Comparison of ENCODE assay signal across 1 cellular context in the genomic region with DNA sequence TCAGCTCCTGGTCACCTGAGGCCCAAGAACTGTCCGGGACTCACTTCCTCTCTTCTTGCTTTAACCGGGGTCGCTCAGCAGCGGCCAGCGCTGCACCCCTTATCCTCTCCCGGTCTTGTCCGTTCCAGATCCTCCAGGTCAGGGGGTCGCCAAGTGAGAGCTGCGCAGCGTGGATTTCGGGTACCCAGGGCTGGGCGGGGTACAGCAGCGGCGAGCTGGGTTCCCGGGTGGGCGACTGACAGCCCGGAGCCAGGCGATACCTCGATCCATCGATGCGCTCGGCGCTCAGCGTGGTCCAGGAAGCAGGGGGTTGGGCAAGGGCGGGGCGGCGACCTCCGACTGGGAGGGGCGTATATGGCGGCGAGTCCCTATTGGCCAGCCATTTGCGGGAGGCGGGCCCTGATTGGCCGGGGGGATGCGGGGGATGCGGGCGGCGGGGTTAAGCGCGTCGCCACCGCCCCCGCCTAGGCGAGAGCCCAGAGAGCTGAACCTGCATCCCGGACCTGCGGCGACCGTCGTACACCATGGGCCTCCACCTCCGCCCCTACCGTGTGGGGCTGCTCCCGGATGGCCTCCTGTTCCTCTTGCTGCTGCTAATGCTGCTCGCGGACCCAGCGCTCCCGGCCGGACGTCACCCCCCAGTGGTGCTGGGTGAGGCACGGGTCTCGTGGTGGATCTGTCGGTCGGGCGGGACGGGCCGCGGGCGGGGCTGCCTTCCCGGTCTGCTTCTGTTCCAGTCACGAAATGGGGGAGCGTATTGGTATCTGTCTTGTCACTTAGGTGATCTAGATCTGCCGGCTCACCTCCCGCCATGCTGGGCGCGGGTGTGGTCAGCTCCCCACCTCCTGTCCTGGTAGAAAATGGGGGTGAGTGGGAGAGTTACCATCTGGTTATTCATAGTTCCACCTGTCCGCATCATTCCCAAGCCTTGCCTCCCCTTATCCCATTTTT.
TF ChIP-seq lines count a peak whose summit lies in the region.

A gene with protein sequence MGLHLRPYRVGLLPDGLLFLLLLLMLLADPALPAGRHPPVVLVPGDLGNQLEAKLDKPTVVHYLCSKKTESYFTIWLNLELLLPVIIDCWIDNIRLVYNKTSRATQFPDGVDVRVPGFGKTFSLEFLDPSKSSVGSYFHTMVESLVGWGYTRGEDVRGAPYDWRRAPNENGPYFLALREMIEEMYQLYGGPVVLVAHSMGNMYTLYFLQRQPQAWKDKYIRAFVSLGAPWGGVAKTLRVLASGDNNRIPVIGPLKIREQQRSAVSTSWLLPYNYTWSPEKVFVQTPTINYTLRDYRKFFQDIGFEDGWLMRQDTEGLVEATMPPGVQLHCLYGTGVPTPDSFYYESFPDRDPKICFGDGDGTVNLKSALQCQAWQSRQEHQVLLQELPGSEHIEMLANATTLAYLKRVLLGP (plus strand): TSS at position 471 of the 951 bp plus-strand sequence. CDS start 54 bp downstream, at position 525.

TF ChIP-seq in HepG2, 621 proteins besides CTCF, POLR2A, EP300 and RAD21 (continued from another document and continues in another):
- TF ChIP-seq ZNF382 (CRISPR knock-in tag; IDR thresholded peaks at IDR 0.05; ENCODE audit: borderline replicate concordance) (no peak), RFX1 (IDR thresholded peaks at IDR 0.05) (no peak), PCBP2 (optimal IDR thresholded peaks at IDR 0.05; ENCODE audit: low read depth, low read length, poor library complexity, severe bottlenecking) (no peak), MYNN (CRISPR knock-in tag; IDR thresholded peaks at IDR 0.05; ENCODE audit: low read depth) (no peak), ZFX (CRISPR knock-in tag; IDR thresholded peaks at IDR 0.05; ENCODE audit: low read depth) (peak; percentile 87), PAX8 (CRISPR knock-in tag; IDR thresholded peaks at IDR 0.05; ENCODE audit: borderline replicate concordance) (no peak), THYN1 (CRISPR knock-in tag; IDR thresholded peaks at IDR 0.05; ENCODE audit: borderline replicate concordance, low read depth) (no peak), SALL2 (CRISPR knock-in tag; IDR thresholded peaks at IDR 0.05) (peak; percentile 93; the same call in 1 of the 2 replicates), ZNF160 (CRISPR knock-in tag; IDR thresholded peaks at IDR 0.05) (peak; percentile 77; the same call in 1 of the 2 replicates), FOSL2 (CRISPR knock-in tag; IDR thresholded peaks at IDR 0.05) (peak; percentile 16; the same call in 1 of the 2 replicates), MYC (CRISPR knock-in tag; IDR thresholded peaks at IDR 0.05; ENCODE audit: borderline replicate concordance) (peak; percentile 83), HIVEP1 (CRISPR knock-in tag; IDR thresholded peaks at IDR 0.05) (peak; percentile 81), REL (CRISPR knock-in tag; conservative IDR thresholded peaks at IDR 0.05) (peak; percentile 94), ZNF24 (IDR thresholded peaks at IDR 0.05) (no peak), ZBTB3 (CRISPR knock-in tag; IDR thresholded peaks at IDR 0.05; ENCODE audit: borderline replicate concordance, low read depth) (no peak), ZBTB42 (CRISPR knock-in tag; IDR thresholded peaks at IDR 0.05) (peak; percentile 74; the same call in 1 of the 2 replicates), ZNF232 (CRISPR knock-in tag; IDR thresholded peaks at IDR 0.05; ENCODE audit: borderline replicate concordance) (no peak), ZNF83 (CRISPR knock-in tag; IDR thresholded peaks at IDR 0.05; ENCODE audit: borderline replicate concordance) (no peak), SMAD3 (CRISPR knock-in tag; IDR thresholded peaks at IDR 0.05) (peak; percentile 55), NCOA1 (CRISPR knock-in tag; IDR thresholded peaks at IDR 0.05) (no peak), ZNF724P (CRISPR knock-in tag; IDR thresholded peaks at IDR 0.05; ENCODE audit: borderline replicate concordance) (peak; percentile 62; the same call in 1 of the 2 replicates), SSRP1 (CRISPR knock-in tag; IDR thresholded peaks at IDR 0.05) (no peak; the same call in 1 of the 2 replicates), GTF2F1 (IDR thresholded peaks at IDR 0.05; ENCODE audit: low read length) (no peak), DPF2 (CRISPR knock-in tag; IDR thresholded peaks at IDR 0.05; ENCODE audit: borderline replicate concordance, low read depth) (no peak), ZNF383 (CRISPR knock-in tag; IDR thresholded peaks at IDR 0.05; ENCODE audit: borderline replicate concordance) (no peak), GPN1 (CRISPR knock-in tag; IDR thresholded peaks at IDR 0.05; ENCODE audit: borderline replicate concordance) (no peak), ZNF816 (CRISPR knock-in tag; IDR thresholded peaks at IDR 0.05; ENCODE audit: borderline replicate concordance) (no peak), HNF4G (IDR thresholded peaks at IDR 0.05; ENCODE audit: borderline replicate concordance, low read depth, low read length) (no peak), HNF4G (CRISPR knock-in tag; IDR thresholded peaks at IDR 0.05; ENCODE audit: borderline replicate concordance, low read depth) (peak; percentile 69), ZNF256 (CRISPR knock-in tag; conservative IDR thresholded peaks at IDR 0.05) (0 out of 2 replicates have a peak, but pooled peaks have one; percentile 12), ZMYM2 (CRISPR knock-in tag; IDR thresholded peaks at IDR 0.05) (no peak), SALL1 (CRISPR knock-in tag; IDR thresholded peaks at IDR 0.05) (peak; percentile 48), ZNF274 (CRISPR knock-in tag; IDR thresholded peaks at IDR 0.05) (no peak), ZNF567 (CRISPR knock-in tag; IDR thresholded peaks at IDR 0.05; ENCODE audit: borderline replicate concordance) (peak; percentile 92)
- TF ChIP-seq, protein P1, sequence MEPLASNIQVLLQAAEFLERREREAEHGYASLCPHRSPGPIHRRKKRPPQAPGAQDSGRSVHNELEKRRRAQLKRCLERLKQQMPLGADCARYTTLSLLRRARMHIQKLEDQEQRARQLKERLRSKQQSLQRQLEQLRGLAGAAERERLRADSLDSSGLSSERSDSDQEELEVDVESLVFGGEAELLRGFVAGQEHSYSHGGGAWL (CRISPR knock-in tag; IDR thresholded peaks at IDR 0.05), result peak; percentile 72; the same call in 1 of the 2 replicates
- TF ChIP-seq, protein P2, sequence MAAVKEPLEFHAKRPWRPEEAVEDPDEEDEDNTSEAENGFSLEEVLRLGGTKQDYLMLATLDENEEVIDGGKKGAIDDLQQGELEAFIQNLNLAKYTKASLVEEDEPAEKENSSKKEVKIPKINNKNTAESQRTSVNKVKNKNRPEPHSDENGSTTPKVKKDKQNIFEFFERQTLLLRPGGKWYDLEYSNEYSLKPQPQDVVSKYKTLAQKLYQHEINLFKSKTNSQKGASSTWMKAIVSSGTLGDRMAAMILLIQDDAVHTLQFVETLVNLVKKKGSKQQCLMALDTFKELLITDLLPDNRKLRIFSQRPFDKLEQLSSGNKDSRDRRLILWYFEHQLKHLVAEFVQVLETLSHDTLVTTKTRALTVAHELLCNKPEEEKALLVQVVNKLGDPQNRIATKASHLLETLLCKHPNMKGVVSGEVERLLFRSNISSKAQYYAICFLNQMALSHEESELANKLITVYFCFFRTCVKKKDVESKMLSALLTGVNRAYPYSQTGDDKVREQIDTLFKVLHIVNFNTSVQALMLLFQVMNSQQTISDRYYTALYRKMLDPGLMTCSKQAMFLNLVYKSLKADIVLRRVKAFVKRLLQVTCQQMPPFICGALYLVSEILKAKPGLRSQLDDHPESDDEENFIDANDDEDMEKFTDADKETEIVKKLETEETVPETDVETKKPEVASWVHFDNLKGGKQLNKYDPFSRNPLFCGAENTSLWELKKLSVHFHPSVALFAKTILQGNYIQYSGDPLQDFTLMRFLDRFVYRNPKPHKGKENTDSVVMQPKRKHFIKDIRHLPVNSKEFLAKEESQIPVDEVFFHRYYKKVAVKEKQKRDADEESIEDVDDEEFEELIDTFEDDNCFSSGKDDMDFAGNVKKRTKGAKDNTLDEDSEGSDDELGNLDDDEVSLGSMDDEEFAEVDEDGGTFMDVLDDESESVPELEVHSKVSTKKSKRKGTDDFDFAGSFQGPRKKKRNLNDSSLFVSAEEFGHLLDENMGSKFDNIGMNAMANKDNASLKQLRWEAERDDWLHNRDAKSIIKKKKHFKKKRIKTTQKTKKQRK (IDR thresholded peaks at IDR 0.05; ENCODE audit: low read length), result no peak
- TF ChIP-seq, protein P3, sequence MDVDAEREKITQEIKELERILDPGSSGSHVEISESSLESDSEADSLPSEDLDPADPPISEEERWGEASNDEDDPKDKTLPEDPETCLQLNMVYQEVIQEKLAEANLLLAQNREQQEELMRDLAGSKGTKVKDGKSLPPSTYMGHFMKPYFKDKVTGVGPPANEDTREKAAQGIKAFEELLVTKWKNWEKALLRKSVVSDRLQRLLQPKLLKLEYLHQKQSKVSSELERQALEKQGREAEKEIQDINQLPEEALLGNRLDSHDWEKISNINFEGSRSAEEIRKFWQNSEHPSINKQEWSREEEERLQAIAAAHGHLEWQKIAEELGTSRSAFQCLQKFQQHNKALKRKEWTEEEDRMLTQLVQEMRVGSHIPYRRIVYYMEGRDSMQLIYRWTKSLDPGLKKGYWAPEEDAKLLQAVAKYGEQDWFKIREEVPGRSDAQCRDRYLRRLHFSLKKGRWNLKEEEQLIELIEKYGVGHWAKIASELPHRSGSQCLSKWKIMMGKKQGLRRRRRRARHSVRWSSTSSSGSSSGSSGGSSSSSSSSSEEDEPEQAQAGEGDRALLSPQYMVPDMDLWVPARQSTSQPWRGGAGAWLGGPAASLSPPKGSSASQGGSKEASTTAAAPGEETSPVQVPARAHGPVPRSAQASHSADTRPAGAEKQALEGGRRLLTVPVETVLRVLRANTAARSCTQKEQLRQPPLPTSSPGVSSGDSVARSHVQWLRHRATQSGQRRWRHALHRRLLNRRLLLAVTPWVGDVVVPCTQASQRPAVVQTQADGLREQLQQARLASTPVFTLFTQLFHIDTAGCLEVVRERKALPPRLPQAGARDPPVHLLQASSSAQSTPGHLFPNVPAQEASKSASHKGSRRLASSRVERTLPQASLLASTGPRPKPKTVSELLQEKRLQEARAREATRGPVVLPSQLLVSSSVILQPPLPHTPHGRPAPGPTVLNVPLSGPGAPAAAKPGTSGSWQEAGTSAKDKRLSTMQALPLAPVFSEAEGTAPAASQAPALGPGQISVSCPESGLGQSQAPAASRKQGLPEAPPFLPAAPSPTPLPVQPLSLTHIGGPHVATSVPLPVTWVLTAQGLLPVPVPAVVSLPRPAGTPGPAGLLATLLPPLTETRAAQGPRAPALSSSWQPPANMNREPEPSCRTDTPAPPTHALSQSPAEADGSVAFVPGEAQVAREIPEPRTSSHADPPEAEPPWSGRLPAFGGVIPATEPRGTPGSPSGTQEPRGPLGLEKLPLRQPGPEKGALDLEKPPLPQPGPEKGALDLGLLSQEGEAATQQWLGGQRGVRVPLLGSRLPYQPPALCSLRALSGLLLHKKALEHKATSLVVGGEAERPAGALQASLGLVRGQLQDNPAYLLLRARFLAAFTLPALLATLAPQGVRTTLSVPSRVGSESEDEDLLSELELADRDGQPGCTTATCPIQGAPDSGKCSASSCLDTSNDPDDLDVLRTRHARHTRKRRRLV (CRISPR knock-in tag; IDR thresholded peaks at IDR 0.05), result peak; percentile 86; the same call in 1 of the 2 replicates
- TF ChIP-seq, protein P4, sequence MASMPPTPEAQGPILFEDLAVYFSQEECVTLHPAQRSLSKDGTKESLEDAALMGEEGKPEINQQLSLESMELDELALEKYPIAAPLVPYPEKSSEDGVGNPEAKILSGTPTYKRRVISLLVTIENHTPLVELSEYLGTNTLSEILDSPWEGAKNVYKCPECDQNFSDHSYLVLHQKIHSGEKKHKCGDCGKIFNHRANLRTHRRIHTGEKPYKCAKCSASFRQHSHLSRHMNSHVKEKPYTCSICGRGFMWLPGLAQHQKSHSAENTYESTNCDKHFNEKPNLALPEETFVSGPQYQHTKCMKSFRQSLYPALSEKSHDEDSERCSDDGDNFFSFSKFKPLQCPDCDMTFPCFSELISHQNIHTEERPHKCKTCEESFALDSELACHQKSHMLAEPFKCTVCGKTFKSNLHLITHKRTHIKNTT (CRISPR knock-in tag; IDR thresholded peaks at IDR 0.05), result no peak
- TF ChIP-seq, protein P5, sequence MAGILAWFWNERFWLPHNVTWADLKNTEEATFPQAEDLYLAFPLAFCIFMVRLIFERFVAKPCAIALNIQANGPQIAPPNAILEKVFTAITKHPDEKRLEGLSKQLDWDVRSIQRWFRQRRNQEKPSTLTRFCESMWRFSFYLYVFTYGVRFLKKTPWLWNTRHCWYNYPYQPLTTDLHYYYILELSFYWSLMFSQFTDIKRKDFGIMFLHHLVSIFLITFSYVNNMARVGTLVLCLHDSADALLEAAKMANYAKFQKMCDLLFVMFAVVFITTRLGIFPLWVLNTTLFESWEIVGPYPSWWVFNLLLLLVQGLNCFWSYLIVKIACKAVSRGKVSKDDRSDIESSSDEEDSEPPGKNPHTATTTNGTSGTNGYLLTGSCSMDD (CRISPR knock-in tag; IDR thresholded peaks at IDR 0.05), result no peak
- TF ChIP-seq, protein P6, sequence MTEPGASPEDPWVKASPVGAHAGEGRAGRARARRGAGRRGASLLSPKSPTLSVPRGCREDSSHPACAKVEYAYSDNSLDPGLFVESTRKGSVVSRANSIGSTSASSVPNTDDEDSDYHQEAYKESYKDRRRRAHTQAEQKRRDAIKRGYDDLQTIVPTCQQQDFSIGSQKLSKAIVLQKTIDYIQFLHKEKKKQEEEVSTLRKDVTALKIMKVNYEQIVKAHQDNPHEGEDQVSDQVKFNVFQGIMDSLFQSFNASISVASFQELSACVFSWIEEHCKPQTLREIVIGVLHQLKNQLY (CRISPR knock-in tag; IDR thresholded peaks at IDR 0.05), result peak; percentile 9; the same call in 1 of the 2 replicates
- TF ChIP-seq, protein P7, sequence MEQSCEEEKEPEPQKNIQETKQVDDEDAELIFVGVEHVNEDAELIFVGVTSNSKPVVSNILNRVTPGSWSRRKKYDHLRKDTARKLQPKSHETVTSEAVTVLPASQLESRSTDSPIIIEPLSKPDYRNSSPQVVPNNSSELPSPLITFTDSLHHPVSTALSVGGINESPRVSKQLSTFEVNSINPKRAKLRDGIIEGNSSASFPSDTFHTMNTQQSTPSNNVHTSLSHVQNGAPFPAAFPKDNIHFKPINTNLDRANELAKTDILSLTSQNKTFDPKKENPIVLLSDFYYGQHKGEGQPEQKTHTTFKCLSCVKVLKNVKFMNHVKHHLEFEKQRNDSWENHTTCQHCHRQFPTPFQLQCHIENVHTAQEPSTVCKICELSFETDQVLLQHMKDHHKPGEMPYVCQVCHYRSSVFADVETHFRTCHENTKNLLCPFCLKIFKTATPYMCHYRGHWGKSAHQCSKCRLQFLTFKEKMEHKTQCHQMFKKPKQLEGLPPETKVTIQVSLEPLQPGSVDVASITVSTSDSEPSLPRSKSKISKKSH (CRISPR knock-in tag; IDR thresholded peaks at IDR 0.05; ENCODE audit: borderline replicate concordance), result peak; percentile 70; the same call in 1 of the 2 replicates
- TF ChIP-seq, protein P8, sequence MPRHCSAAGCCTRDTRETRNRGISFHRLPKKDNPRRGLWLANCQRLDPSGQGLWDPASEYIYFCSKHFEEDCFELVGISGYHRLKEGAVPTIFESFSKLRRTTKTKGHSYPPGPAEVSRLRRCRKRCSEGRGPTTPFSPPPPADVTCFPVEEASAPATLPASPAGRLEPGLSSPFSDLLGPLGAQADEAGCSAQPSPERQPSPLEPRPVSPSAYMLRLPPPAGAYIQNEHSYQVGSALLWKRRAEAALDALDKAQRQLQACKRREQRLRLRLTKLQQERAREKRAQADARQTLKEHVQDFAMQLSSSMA (CRISPR knock-in tag; IDR thresholded peaks at IDR 0.05), result 0 out of 2 replicates have a peak, but pooled peaks have one; percentile 49
